8 cellular contexts compared by ENCODE assay signal in the genomic region with DNA sequence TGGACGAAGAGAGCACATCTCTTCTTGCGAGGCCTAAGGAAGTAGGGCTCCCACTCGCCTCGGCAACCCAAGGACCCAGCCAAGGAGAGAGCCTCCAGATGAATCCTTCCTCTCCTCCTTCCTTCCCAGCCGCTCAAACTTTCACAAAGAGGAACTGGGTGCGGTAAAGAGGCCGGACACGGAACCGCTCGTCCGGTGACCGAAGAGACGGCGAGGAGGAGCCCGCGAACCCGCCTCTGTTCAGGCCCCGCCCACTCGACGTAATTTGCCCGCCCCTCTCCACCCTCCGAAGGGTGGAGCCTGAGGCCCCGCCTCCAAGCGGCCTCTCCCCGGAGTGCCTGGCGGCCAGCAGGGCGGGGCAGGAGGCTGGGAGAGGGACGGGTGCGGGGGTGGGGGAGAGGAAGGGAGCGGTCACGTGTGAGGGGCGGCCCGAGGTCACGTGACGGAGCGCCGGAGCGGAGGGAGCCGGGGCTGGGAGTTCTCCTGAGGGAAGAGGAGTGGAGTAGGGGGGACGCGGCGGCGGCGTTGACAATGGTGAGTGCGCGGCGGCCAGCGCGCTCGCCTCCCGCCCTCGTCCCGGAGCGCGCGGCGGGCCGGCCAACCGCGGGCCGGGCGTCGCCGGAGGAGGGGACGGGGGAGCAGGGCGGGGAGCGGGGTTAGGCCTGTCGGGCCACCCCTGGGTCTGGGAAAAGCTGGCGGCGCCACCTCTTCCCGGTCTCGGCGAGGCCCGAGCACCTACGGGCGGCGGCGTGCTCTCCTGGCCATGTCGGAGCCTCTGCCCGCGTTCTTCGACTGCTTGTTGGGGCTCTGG. TPM values are rescaled to one million over a fixed set of nuclear protein-coding genes. Genes with fewer than 3 reads are reported as not detected.
DNase-seq lines count a peak whose midpoint lies in the region; ATAC-seq lines count a peak whose summit lies in the region.

A gene (plus strand): TSS at position 432 of the 811 bp plus-strand sequence. CDS start 100 bp downstream, at position 532.

- H3K36me3 ChIP-seq in effector memory CD4-positive, alpha-beta T cell (ENCODE audit: control insufficient read depth, insufficient read depth, low read length) = no peaks in the 10 kb centered on the region

- DNase-seq in COR-L47 (lab: John Stamatoyannopoulos, UW) (peak; percentile 85), HT1080 (ENCODE audit: low read depth) (peak; percentile 94), NOMO-1 (lab: John Stamatoyannopoulos, UW; ENCODE audit: unreplicated experiment in 2 of 2) (peak; percentile 95 to 97), medulla oblongata (ENCODE audit: extremely low spot score) (peak; percentile 100)
- peak; percentile 97 to 98 (median 97) for DNase-seq in effector memory CD4-positive, alpha-beta T cell
- DNase-seq in stimulated activated CD8-positive, alpha-beta memory T cell treated with anti-CD3 and anti-CD28 coated beads, Interleukin-12 subunit alpha, Interleukin-12 subunit beta, amount 100 ng/mL, for 1 hour (ENCODE audit: low read depth) = peak; percentile 96

- CTCF ChIA-PET in activated CD8-positive, alpha-beta memory T cell treated with anti-CD3 and anti-CD28 coated beads for 36 hours (lab: Charles Lee) = interaction anchor here (1.1 kb wide), 1 partner anchor 115 kb away, joined by 3 read pairs; no protein-coding TSS in a partner anchor

- no peaks in the 10 kb centered on the region for H3K27me3 ChIP-seq in effector memory CD4-positive, alpha-beta T cell (replicated peaks; ENCODE audit: control insufficient read depth, insufficient read depth, low read length, poor library complexity, severe bottlenecking)

- no peaks in the 10 kb centered on the region for H3K9me3 ChIP-seq in effector memory CD4-positive, alpha-beta T cell (ENCODE audit: control insufficient read depth, low read length)

- H3K4me3 ChIP-seq in effector memory CD4-positive, alpha-beta T cell (ENCODE audit: insufficient read depth, low read depth, low read length, poor library complexity, severe bottlenecking) = peak within 1 kb of the TSS; percentile 80

- POLR2A ChIA-PET in activated CD8-positive, alpha-beta memory T cell treated with anti-CD3 and anti-CD28 coated beads for 36 hours (lab: Charles Lee) = interaction anchor here (1.1 kb wide), 1 partner anchor 168 kb away, joined by 3 read pairs; a partner anchor contains a TSS

- peaks cover 9% of the 10 kb centered on the region for H3K4me1 ChIP-seq in effector memory CD4-positive, alpha-beta T cell (ENCODE audit: control insufficient read depth, insufficient read depth, low read length, poor library complexity, severe bottlenecking)

- peak; percentile 78 for ATAC-seq in GM21360 (IDR thresholded peaks at IDR 0.05; ENCODE audit: unreplicated experiment)

- H3K27ac ChIP-seq in effector memory CD4-positive, alpha-beta T cell (ENCODE audit: insufficient read depth, low read length, poor library complexity, severe bottlenecking) = peak within 1 kb of the TSS; percentile 95

RNA-seq across cellular contexts. Expression of the gene that starts here (rescaled TPM):
- total RNA-seq in HT1080 (2014; rRNA removed; shearing (Covaris generic)) = 19.2 and 47.5 TPM in 2 replicates
- 61.8 and 69.9 TPM in 2 replicates for polyA plus RNA-seq in HT1080 (2015; cell fraction: cytosol; rRNA removed)
- 45.4 and 52.2 TPM in 2 replicates for polyA plus RNA-seq in HT1080 (2015; cell fraction: nucleus; rRNA removed)
- 10 to 100 TPM; 41.5 to 47.4 TPM for total RNA-seq in activated CD8-positive, alpha-beta memory T cell treated with anti-CD3 and anti-CD28 coated beads for 36 hours

Comparison
In these comparisons a context has a peak if more than half of its experiments do, and no peak if none do; other contexts are left out.
1. Peak in every context shown above with its lines: DNase-seq, ATAC-seq, H3K4me3 ChIP-seq and H3K27ac ChIP-seq.